In the genomic region with DNA sequence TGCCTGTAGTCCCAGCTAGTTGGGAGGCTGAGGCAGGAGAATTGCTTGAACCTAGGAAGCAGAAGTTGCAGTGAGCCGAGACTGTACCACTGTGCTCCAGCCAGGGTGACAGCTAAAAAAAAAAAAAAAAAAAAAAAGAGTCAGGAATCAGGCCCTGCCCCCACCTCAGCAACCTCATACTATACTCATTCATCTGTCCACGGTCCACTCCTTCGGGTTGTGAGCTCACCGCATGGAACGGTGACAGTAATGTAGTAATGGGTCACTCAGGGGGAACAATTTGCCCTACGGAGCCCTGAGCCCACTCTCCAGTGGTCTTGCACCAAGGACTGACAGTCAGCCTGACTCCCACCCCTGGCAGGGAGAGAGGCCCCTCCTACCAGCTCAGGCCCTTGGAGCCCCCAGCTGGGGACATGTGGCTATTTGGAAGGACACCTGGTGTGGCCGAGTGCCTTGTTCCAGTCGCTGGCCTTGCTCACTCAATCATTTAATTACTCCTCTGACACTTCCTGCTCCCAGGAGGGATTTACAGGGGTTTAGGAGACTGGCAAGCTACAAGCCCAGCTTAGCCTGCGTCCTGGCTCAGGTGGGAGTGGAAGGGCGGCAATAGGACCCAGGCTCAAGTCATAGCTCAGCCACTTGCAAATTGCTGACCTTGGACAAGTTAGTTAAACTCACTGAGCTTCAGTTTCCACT, we compare ENCODE assay signal across 2 cellular contexts.
TF ChIP-seq lines count a peak whose summit lies in the region.

No MANE protein-coding gene starts in this region.

TF ChIP-seq in Ishikawa, 13 proteins besides CTCF, POLR2A, EP300 and RAD21 (continued from another document):
- TF ChIP-seq, protein P1, sequence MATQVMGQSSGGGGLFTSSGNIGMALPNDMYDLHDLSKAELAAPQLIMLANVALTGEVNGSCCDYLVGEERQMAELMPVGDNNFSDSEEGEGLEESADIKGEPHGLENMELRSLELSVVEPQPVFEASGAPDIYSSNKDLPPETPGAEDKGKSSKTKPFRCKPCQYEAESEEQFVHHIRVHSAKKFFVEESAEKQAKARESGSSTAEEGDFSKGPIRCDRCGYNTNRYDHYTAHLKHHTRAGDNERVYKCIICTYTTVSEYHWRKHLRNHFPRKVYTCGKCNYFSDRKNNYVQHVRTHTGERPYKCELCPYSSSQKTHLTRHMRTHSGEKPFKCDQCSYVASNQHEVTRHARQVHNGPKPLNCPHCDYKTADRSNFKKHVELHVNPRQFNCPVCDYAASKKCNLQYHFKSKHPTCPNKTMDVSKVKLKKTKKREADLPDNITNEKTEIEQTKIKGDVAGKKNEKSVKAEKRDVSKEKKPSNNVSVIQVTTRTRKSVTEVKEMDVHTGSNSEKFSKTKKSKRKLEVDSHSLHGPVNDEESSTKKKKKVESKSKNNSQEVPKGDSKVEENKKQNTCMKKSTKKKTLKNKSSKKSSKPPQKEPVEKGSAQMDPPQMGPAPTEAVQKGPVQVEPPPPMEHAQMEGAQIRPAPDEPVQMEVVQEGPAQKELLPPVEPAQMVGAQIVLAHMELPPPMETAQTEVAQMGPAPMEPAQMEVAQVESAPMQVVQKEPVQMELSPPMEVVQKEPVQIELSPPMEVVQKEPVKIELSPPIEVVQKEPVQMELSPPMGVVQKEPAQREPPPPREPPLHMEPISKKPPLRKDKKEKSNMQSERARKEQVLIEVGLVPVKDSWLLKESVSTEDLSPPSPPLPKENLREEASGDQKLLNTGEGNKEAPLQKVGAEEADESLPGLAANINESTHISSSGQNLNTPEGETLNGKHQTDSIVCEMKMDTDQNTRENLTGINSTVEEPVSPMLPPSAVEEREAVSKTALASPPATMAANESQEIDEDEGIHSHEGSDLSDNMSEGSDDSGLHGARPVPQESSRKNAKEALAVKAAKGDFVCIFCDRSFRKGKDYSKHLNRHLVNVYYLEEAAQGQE (IDR thresholded peaks at IDR 0.05; ENCODE audit: low read depth): 0 out of 2 replicates have a peak, but pooled peaks have one; percentile 17
- no peak for TF ChIP-seq CEBPB (IDR thresholded peaks at IDR 0.05)
- TF ChIP-seq NFIC (IDR thresholded peaks at IDR 0.05): no peak
- no peak for TF ChIP-seq TEAD4 (IDR thresholded peaks at IDR 0.05)
- peak; percentile 55; the same call in 1 of the 2 replicates for TF ChIP-seq TCF12 (IDR thresholded peaks at IDR 0.05; ENCODE audit: low read depth)
- TF ChIP-seq TAF1 (IDR thresholded peaks at IDR 0.05; ENCODE audit: low read depth): no peak
- TF ChIP-seq, protein P2, sequence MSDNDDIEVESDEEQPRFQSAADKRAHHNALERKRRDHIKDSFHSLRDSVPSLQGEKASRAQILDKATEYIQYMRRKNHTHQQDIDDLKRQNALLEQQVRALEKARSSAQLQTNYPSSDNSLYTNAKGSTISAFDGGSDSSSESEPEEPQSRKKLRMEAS (IDR thresholded peaks at IDR 0.05): 0 out of 2 replicates have a peak, but pooled peaks have one; percentile 7
- TF ChIP-seq ZBTB7A (IDR thresholded peaks at IDR 0.05; ENCODE audit: low read depth): 0 out of 2 replicates have a peak, but pooled peaks have one; percentile 33
- TF ChIP-seq YY1 (IDR thresholded peaks at IDR 0.05; ENCODE audit: low read depth): no peak
- TF ChIP-seq FOXM1 (IDR thresholded peaks at IDR 0.05; ENCODE audit: borderline replicate concordance, low read depth): no peak
- 0 out of 2 replicates have a peak, but pooled peaks have one; percentile 9 for TF ChIP-seq USF1 (IDR thresholded peaks at IDR 0.05)

TF ChIP-seq in SK-N-SH treated with all-trans-retinoic acid at 6 μM for 48 hours, 23 proteins besides CTCF, POLR2A, EP300 and RAD21 (continued from another document):
- TF ChIP-seq, protein P3, sequence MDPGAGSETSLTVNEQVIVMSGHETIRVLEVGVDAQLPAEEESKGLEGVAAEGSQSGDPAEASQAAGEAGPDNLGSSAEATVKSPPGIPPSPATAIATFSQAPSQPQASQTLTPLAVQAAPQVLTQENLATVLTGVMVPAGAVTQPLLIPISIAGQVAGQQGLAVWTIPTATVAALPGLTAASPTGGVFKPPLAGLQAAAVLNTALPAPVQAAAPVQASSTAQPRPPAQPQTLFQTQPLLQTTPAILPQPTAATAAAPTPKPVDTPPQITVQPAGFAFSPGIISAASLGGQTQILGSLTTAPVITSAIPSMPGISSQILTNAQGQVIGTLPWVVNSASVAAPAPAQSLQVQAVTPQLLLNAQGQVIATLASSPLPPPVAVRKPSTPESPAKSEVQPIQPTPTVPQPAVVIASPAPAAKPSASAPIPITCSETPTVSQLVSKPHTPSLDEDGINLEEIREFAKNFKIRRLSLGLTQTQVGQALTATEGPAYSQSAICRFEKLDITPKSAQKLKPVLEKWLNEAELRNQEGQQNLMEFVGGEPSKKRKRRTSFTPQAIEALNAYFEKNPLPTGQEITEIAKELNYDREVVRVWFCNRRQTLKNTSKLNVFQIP (CRISPR knock-in tag; IDR thresholded peaks at IDR 0.05; ENCODE audit: borderline replicate concordance, low read depth): no peak
- TF ChIP-seq ISL1 (CRISPR knock-in tag; IDR thresholded peaks at IDR 0.05) (no peak), ZFP3 (CRISPR knock-in tag; IDR thresholded peaks at IDR 0.05) (no peak), ZNF565 (CRISPR knock-in tag; conservative IDR thresholded peaks at IDR 0.05; ENCODE audit: low read depth) (no peak), TOX (CRISPR knock-in tag; IDR thresholded peaks at IDR 0.05; ENCODE audit: borderline replicate concordance) (no peak), GLIS3 (CRISPR knock-in tag; IDR thresholded peaks at IDR 0.05) (no peak), RARB (CRISPR knock-in tag; IDR thresholded peaks at IDR 0.05) (no peak), ZNF70 (CRISPR knock-in tag; IDR thresholded peaks at IDR 0.05) (no peak), CSDC2 (CRISPR knock-in tag; IDR thresholded peaks at IDR 0.05) (no peak), PPARA (CRISPR knock-in tag; IDR thresholded peaks at IDR 0.05; ENCODE audit: borderline replicate concordance) (no peak), BACH2 (CRISPR knock-in tag; IDR thresholded peaks at IDR 0.05; ENCODE audit: borderline replicate concordance) (no peak), CSRNP3 (CRISPR knock-in tag; IDR thresholded peaks at IDR 0.05) (no peak), ZC3H10 (CRISPR knock-in tag; IDR thresholded peaks at IDR 0.05) (no peak)
- TF ChIP-seq, protein P4, sequence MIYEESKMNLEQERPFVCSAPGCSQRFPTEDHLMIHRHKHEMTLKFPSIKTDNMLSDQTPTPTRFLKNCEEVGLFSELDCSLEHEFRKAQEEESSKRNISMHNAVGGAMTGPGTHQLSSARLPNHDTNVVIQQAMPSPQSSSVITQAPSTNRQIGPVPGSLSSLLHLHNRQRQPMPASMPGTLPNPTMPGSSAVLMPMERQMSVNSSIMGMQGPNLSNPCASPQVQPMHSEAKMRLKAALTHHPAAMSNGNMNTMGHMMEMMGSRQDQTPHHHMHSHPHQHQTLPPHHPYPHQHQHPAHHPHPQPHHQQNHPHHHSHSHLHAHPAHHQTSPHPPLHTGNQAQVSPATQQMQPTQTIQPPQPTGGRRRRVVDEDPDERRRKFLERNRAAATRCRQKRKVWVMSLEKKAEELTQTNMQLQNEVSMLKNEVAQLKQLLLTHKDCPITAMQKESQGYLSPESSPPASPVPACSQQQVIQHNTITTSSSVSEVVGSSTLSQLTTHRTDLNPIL (CRISPR knock-in tag; IDR thresholded peaks at IDR 0.05; ENCODE audit: low read depth): no peak
- TF ChIP-seq, protein P5, sequence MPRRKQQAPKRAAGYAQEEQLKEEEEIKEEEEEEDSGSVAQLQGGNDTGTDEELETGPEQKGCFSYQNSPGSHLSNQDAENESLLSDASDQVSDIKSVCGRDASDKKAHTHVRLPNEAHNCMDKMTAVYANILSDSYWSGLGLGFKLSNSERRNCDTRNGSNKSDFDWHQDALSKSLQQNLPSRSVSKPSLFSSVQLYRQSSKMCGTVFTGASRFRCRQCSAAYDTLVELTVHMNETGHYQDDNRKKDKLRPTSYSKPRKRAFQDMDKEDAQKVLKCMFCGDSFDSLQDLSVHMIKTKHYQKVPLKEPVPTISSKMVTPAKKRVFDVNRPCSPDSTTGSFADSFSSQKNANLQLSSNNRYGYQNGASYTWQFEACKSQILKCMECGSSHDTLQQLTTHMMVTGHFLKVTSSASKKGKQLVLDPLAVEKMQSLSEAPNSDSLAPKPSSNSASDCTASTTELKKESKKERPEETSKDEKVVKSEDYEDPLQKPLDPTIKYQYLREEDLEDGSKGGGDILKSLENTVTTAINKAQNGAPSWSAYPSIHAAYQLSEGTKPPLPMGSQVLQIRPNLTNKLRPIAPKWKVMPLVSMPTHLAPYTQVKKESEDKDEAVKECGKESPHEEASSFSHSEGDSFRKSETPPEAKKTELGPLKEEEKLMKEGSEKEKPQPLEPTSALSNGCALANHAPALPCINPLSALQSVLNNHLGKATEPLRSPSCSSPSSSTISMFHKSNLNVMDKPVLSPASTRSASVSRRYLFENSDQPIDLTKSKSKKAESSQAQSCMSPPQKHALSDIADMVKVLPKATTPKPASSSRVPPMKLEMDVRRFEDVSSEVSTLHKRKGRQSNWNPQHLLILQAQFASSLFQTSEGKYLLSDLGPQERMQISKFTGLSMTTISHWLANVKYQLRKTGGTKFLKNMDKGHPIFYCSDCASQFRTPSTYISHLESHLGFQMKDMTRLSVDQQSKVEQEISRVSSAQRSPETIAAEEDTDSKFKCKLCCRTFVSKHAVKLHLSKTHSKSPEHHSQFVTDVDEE (CRISPR knock-in tag; IDR thresholded peaks at IDR 0.05): no peak
